ENCODE assay signal across 29 cellular contexts in the genomic region with DNA sequence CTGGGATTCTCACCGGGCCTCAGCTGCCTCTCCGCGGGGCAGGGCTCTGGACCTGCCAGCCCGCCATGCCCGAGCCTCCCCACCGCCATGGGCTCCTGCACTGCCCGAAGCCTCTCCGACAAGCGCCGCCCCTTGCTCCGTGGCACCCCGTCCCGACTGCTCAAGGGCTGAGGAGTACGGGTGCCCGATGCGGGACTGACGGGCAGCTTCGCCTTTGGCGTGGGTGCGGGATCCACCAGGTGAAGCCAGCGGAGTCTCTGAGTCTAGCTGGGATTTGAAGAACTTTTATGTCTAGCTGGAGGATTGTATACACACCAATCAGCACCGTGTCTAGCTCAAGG.
"Had no signal": no experiment of that assay in that cellular context is flagged by ENCODE, and none has a peak within 500 bp of the region (broad histone marks: within the 10 kb centered on the region; RNA-seq: fewer than 3 reads in every experiment).

No MANE protein-coding gene starts in this region.

- H3K36me3 ChIP-seq: ascending aorta, cardiac muscle cell, WERI-Rb-1 had no signal

- H3K27ac ChIP-seq: ascending aorta, cardiac muscle cell, WERI-Rb-1 had no signal

- H3K4me3 ChIP-seq: ascending aorta, cardiac muscle cell had no signal

- H3K9me3 ChIP-seq: ascending aorta had no signal

- H3K27me3 ChIP-seq: ascending aorta had no signal

- DNase-seq: activated CD4-positive, alpha-beta memory T cell treated with anti-CD3 and anti-CD28 coated beads, Interleukin-2, amount 10 ng/mL, durations not matched to agents 7 days and 5 days; activated CD4-positive, alpha-beta T cell treated with anti-CD3 and anti-CD28 coated beads for 1 hour; activated CD4-positive, alpha-beta T cell treated with anti-CD3 and anti-CD28 coated beads for 36 hours; activated CD4-positive, alpha-beta T cell treated with anti-CD3 and anti-CD28 coated beads for 48 hours; activated CD4-positive, alpha-beta T cell treated with anti-CD3 and anti-CD28 coated beads, Interleukin-2, amount 10 ng/mL, durations not matched to agents 7 days and 5 days; activated CD4-positive, alpha-beta T cell treated with anti-CD3 and anti-CD28 coated beads, Interleukin-2, amount 50 U/mL, for 48 hours; activated CD4-positive, CD25-positive, alpha-beta regulatory T cell; activated CD8-positive, alpha-beta memory T cell treated with anti-CD3 and anti-CD28 coated beads for 24 hours; activated CD8-positive, alpha-beta memory T cell treated with anti-CD3 and anti-CD28 coated beads, Interleukin-2, amount 10 ng/mL, durations not matched to agents 7 days and 5 days; activated CD8-positive, alpha-beta memory T cell treated with anti-CD3 and anti-CD28 coated beads, Interleukin-2, amount 50 U/mL, for 48 hours; activated CD8-positive, alpha-beta T cell treated with anti-CD3 and anti-CD28 coated beads, Interleukin-2, amount 10 ng/mL, durations not matched to agents 7 days and 5 days; activated effector memory CD4-positive, alpha-beta T cell treated with Interleukin-2 at 50 U/mL for 16 hours; activated gamma-delta T cell; activated naive CD4-positive, alpha-beta T cell treated with anti-CD3 and anti-CD28 coated beads, Interleukin-2, amount 10 ng/mL, durations not matched to agents 7 days and 5 days; activated naive CD4-positive, alpha-beta T cell treated with Interleukin-2 at 50 U/mL for 16 hours; activated naive CD8-positive, alpha-beta T cell treated with anti-CD3 and anti-CD28 coated beads, Interleukin-2, amount 10 ng/mL, durations not matched to agents 7 days and 5 days; activated naive CD8-positive, alpha-beta T cell treated with anti-CD3 and anti-CD28 coated beads, Interleukin-2, amount 50 U/mL, for 24 hours; activated T-cell treated with anti-CD3 and anti-CD28 coated beads, Interleukin-2, amount 50 U/mL, for 24 hours; activated T-cell treated with anti-CD3 and anti-CD28 coated beads, Interleukin-2, amount 50 U/mL, for 48 hours; amygdala; anterior cingulate cortex; caudate nucleus; cerebellar nuclear complex; T-helper 1 cell; T-helper 2 cell; T-helper 9 cell; WERI-Rb-1 had no signal
